ENCODE assay signal across 8 cellular contexts in the genomic region with DNA sequence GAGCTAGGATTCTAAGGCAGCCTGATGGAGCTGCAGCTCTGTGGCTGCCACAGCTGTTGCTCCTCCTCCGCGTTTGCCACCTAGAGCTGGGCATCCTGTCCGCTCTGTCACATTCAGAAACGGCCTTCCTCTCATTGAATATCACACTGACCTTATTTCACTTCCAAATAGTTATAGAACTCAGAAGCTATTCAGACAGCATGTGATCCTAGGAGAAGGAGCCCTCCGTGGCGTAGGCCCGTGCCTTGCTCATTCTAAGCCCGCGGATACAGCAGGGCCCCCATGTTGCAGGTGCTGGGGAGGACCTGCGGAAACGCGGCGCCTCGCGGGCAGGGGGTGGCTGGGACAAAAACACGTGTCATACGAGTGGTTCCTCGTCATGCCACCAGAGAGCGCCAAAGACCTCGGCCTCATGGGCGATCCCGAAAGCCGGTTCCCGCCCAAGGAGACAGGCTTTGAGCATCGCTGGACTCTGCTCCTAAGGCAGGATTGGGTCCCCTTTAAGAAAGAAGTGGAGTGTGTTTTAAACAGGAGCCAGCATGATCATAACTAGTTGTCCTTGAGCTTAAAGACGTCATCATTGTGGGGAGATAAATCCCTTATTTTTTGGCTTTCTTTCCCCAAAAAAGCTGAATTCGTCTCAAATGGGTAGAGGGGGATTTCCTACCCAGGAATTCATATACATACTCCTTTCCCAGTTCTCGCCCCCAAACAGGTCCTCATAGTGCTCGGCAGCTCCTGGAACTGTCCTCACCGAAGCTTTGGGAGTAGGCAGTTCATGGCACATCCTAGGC. TPM values are rescaled to one million over a fixed set of nuclear protein-coding genes. Genes with fewer than 3 reads are reported as not detected.
DNase-seq lines count a peak whose midpoint lies in the region; ATAC-seq and TF ChIP-seq lines count a peak whose summit lies in the region.

No MANE protein-coding gene starts in this region.

- peak overlapping the region in 1 of 2 donors; percentile 2 for H3K9ac ChIP-seq in colonic mucosa (ENCODE audit: low read depth in 2 of 2, low read length in 2 of 2)

- H3K9me3 ChIP-seq in colonic mucosa: no peaks in the 10 kb centered on the region

- intact Hi-C loops in colonic mucosa (cut with DNase I): loop anchor here (2.0 to 5.0 kb wide), 3 partner anchors 164 to 684 kb away; no protein-coding TSS in a partner anchor
- intact Hi-C loops in lower leg skin (cut with DNase I; ENCODE audit: low total_unique reads): no loop called here

- peak; percentile 24 for DNase-seq in AG09319 (ENCODE audit: extremely low read depth, low read depth)
- peak; percentile 30 for DNase-seq in NCI-H446 treated with DMSO at 0.1 percent for 48 hours (lab: John Stamatoyannopoulos, UW)
- peak; percentile 89 for DNase-seq in activated CD4-positive, alpha-beta T cell treated with anti-CD3 and anti-CD28 coated beads for 48 hours
- DNase-seq in colonic mucosa: peak; percentile 86
- DNase-seq in lower leg skin (ENCODE audit: low spot score in 2 of 2): peak; percentile 72 to 96
- DNase-seq in stimulated activated CD4-positive, alpha-beta T cell treated with anti-CD3 and anti-CD28 coated beads, TNF-alpha, amount 100 ng/mL, for 48 hours (ENCODE audit: low read depth in 3 of 3): peak; percentile 70 to 76 (median 75)

- TF ChIP-seq POLR2A in lower leg skin (IDR thresholded peaks at IDR 0.05): no peak

- ATAC-seq in GM19023 (IDR thresholded peaks at IDR 0.05; ENCODE audit: unreplicated experiment): peak; percentile 73
- ATAC-seq in HG03139 (IDR thresholded peaks at IDR 0.05; ENCODE audit: unreplicated experiment): peak; percentile 83

- 8 to 10% methylated on average over 26 to 30 of the region's 30 CpGs for WGBS in lower leg skin, 2 donors

- H3K36me3 ChIP-seq in colonic mucosa: no peaks in the 10 kb centered on the region

- TF ChIP-seq CTCF in AG09319 (IDR thresholded peaks at IDR 0.05; ENCODE audit: low read depth, low read length) (peak; percentile 91), colonic mucosa (IDR thresholded peaks at IDR 0.05) (peak; percentile 85), lower leg skin (IDR thresholded peaks at IDR 0.05) (peak in 1 of 3 donors; percentile 87)

- no peak overlapping the region for H3K27ac ChIP-seq in colonic mucosa

- H3K27me3 ChIP-seq in colonic mucosa: no peaks in the 10 kb centered on the region

- H3K4me3 ChIP-seq in colonic mucosa (no peak overlapping the region), lower leg skin (ENCODE audit: low read depth, poor library complexity, severe bottlenecking) (no peak overlapping the region)

- no peaks in the 10 kb centered on the region for H3K4me1 ChIP-seq in colonic mucosa

RNA-seq across cellular contexts. Expression of a gene that starts 17.9 kb away (rescaled TPM):
- total RNA-seq in colonic mucosa (10 to 100 TPM in 1 of 2 donors, 1 to 10 TPM in 1; 6.1 to 19.0 TPM), lower leg skin (10 to 100 TPM in 1 of 4 donors, 1 to 10 TPM in 3; 4.5 to 14.0 (median 9.0) TPM)

Comparison
In these comparisons a context has a peak if more than half of its experiments do, and no peak if none do; other contexts are left out.
1. DNase-seq: peak in every context shown above with its lines; median percentile 89 in activated CD4-positive, alpha-beta T cell treated with anti-CD3 and anti-CD28 coated beads for 48 hours; 86 in colonic mucosa; 84 in lower leg skin; 75 in stimulated activated CD4-positive, alpha-beta T cell treated with anti-CD3 and anti-CD28 coated beads, TNF-alpha, amount 100 ng/mL, for 48 hours; 30 in NCI-H446 treated with DMSO at 0.1 percent for 48 hours; 24 in AG09319.